8 cellular contexts compared by ENCODE assay signal in the genomic region with DNA sequence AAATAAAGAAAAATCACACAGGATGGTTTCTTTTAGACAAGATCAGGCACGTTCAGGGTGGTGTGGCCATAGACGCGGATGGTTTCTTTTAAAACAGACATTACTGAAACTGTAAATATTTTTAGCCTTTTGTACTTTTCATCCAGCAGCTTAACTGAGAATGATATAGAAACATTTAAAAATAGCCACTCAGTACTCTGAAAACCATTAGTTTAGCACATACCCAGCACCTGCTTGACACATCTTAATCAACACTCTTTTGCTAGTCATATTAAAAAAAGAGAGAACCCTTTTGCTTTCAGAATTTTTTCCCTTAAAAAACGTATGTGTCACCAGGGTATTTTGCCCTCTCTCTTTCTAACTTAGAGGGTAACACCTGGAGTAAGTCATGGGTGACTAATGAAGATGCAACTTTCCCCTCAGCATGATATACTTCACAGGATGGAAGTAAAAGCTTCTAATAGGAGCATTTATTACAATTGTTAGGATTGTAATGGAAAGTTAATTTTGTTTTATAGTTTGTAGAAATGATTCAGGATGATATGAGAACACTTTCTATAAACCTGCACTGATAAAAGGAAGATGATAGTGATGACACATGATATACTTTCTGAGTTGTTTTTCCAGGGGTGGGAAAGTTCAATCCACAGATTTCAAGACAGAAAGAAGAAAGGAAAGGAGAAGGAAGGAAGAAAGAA. TPM values are rescaled to one million over a fixed set of nuclear protein-coding genes. Genes with fewer than 3 reads are reported as not detected.
DNase-seq lines count a peak whose midpoint lies in the region; ATAC-seq lines count a peak whose summit lies in the region.

No MANE protein-coding gene starts in this region.

- POLR2A ChIA-PET in naive thymus-derived CD8-positive, alpha-beta T cell (lab: Charles Lee): interaction anchor here (0.6 to 1.2 kb wide), 5 partner anchors 16 to 173 kb away, joined by 3 to 4 read pairs (median 3); no protein-coding TSS in a partner anchor

- peaks cover 12% of the 10 kb centered on the region for H3K9me3 Mint-ChIP-seq in T-helper 2 cell treated with Interferon-gamma antibody and Interleukin-4, amounts not matched to agents 5 μg/mL and 100 μg/mL, for 36 hours
- peaks cover 0 to 16% (median 3%) of the 10 kb centered on the region in 9 donors for H3K9me3 Mint-ChIP-seq in naive thymus-derived CD8-positive, alpha-beta T cell

- peaks cover 61% of the 10 kb centered on the region for H3K4me1 Mint-ChIP-seq in T-helper 2 cell treated with Interferon-gamma antibody and Interleukin-4, amounts not matched to agents 5 μg/mL and 100 μg/mL, for 36 hours (ENCODE audit: low read depth)
- peaks cover 32 to 84% (median 82%) of the 10 kb centered on the region in 4 donors for H3K4me1 Mint-ChIP-seq in naive thymus-derived CD8-positive, alpha-beta T cell

- ATAC-seq in GM21737 (IDR thresholded peaks at IDR 0.05; ENCODE audit: unreplicated experiment) (peak; percentile 86), HG03521 (IDR thresholded peaks at IDR 0.05; ENCODE audit: unreplicated experiment) (peak; percentile 85)
- peak in 1 of 2 donors; percentile 16 for ATAC-seq in naive thymus-derived CD8-positive, alpha-beta T cell

- no peak for DNase-seq in T-helper 2 cell treated with Interferon-gamma antibody and Interleukin-4, amounts not matched to agents 5 μg/mL and 100 μg/mL, for 36 hours (ENCODE audit: low spot score)
- DNase-seq in T-helper 2 cell (no peak), NCI-H1694 treated with DMSO at 0.1 percent for 48 hours (lab: John Stamatoyannopoulos, UW) (no peak), COR-L47 (lab: John Stamatoyannopoulos, UW) (no peak), NCI-H1105 treated with DMSO at 0.1 percent for 48 hours (lab: John Stamatoyannopoulos, UW) (no peak)
- no peak for DNase-seq in naive thymus-derived CD8-positive, alpha-beta T cell

- no peaks in the 10 kb centered on the region for H3K27me3 Mint-ChIP-seq in T-helper 2 cell treated with Interferon-gamma antibody and Interleukin-4, amounts not matched to agents 5 μg/mL and 100 μg/mL, for 36 hours (ENCODE audit: low read depth)
- no peaks in the 10 kb centered on the region for H3K27me3 Mint-ChIP-seq in naive thymus-derived CD8-positive, alpha-beta T cell

- H3K27ac Mint-ChIP-seq in T-helper 2 cell treated with Interferon-gamma antibody and Interleukin-4, amounts not matched to agents 5 μg/mL and 100 μg/mL, for 36 hours: peak overlapping the region; percentile 58
- peak overlapping the region; percentile 65 to 93 (median 84) for H3K27ac Mint-ChIP-seq in naive thymus-derived CD8-positive, alpha-beta T cell

- peak overlapping the region; percentile 5 for H3K4me3 Mint-ChIP-seq in T-helper 2 cell treated with Interferon-gamma antibody and Interleukin-4, amounts not matched to agents 5 μg/mL and 100 μg/mL, for 36 hours
- peak overlapping the region in 8 of 10 donors; percentile 25 to 64 (median 42) for H3K4me3 Mint-ChIP-seq in naive thymus-derived CD8-positive, alpha-beta T cell

- H3K36me3 Mint-ChIP-seq in T-helper 2 cell treated with Interferon-gamma antibody and Interleukin-4, amounts not matched to agents 5 μg/mL and 100 μg/mL, for 36 hours (ENCODE audit: low read depth): peaks cover 51% of the 10 kb centered on the region
- H3K36me3 Mint-ChIP-seq in naive thymus-derived CD8-positive, alpha-beta T cell: peaks cover 29 to 59% (median 50%) of the 10 kb centered on the region in 3 donors

RNA-seq across cellular contexts. Expression of gene BACH2, which starts 45.2 kb away (rescaled TPM):
- 100 to 1,000 TPM; 116 to 126 TPM for total RNA-seq in naive thymus-derived CD8-positive, alpha-beta T cell
- 10 to 100 TPM; 17.5 to 29.3 (median 21.7) TPM for polyA plus RNA-seq in naive thymus-derived CD8-positive, alpha-beta T cell
